8 cellular contexts compared by ENCODE assay signal in the genomic region with DNA sequence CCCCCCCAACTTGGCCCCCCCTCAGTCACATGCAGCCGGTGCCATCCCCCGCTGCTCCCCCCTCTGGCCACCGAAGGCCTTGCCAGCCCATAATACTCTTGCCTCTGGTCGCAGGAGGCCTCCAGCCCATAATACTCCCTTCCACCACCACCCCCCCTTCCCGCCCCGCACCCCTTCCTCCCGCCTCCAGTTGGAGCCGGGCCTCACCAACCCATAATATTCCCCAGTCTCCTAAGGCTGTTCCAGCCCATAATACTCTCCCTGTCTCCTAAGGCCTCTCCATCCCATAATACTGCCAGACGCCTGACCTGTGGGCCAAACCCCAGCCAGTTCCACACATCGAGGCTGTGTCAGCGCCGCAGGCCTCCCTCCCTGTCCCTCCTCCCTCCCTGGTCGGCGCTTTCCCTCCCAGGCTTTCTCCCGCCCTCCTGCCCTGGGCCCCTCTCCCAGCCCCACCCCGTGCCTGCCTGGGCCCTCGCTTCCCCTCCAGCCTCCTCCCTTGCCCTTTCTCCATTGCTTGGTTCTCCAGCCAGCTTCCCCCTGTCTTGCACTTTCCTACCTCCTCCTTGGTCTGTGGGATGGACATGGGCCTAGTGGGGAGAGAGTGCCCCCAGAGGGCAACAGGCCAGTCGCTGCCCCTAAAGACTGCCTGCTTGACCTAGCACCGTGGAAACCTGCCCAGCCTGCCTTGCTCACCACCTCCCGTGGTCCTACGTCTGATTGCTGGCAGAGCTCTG. TPM values are rescaled to one million over a fixed set of nuclear protein-coding genes. Genes with fewer than 3 reads are reported as not detected.
DNase-seq lines count a peak whose midpoint lies in the region; ATAC-seq and TF ChIP-seq lines count a peak whose summit lies in the region.

No MANE protein-coding gene starts in this region.

- DNase-seq in EH (ENCODE audit: low read depth) (peak; percentile 97), KG1 (lab: John Stamatoyannopoulos, UW) (peak; percentile 71), OCI-M2 (lab: John Stamatoyannopoulos, UW; ENCODE audit: unreplicated experiment) (peak; percentile 83), amniotic epithelial cell (ENCODE audit: low read depth) (peak; percentile 100), glutamatergic neuron (peak; percentile 84)
- no peak for DNase-seq in effector CD4-positive, alpha-beta T cell

- H3K27me3 ChIP-seq in neuron (ENCODE audit: insufficient read depth, low read length) = no peaks in the 10 kb centered on the region

- H3K27ac Mint-ChIP-seq in glutamatergic neuron (ENCODE audit: unreplicated experiment) = peak overlapping the region; percentile 59

- H3K4me3 Mint-ChIP-seq in glutamatergic neuron (ENCODE audit: unreplicated experiment) = peak overlapping the region; percentile 36

- no peaks in the 10 kb centered on the region for H3K36me3 ChIP-seq in neuron (ENCODE audit: insufficient read depth, low read length)

- no peak overlapping the region for H2AFZ ChIP-seq in neuron (ENCODE audit: low read depth, low read length)

- peaks cover 28% of the 10 kb centered on the region for H3K4me1 Mint-ChIP-seq in glutamatergic neuron (ENCODE audit: low read depth, unreplicated experiment)

- ATAC-seq in HG02970 (IDR thresholded peaks at IDR 0.05; ENCODE audit: low FRiP score, unreplicated experiment) = no peak

- H3K4me1 ChIP-seq in neuron (ENCODE audit: insufficient read depth, low read length) = peaks cover 33% of the 10 kb centered on the region

- no peak for TF ChIP-seq CTCF in glutamatergic neuron (IDR thresholded peaks at IDR 0.05; ENCODE audit: partially characterized antibody, unreplicated experiment)

- peaks cover 15% of the 10 kb centered on the region for H3K9me3 Mint-ChIP-seq in glutamatergic neuron (ENCODE audit: unreplicated experiment)

- peaks cover 14% of the 10 kb centered on the region for H3K27me3 Mint-ChIP-seq in glutamatergic neuron (ENCODE audit: unreplicated experiment)

- peaks cover 5% of the 10 kb centered on the region for H3K36me3 Mint-ChIP-seq in glutamatergic neuron (ENCODE audit: unreplicated experiment)

- peak overlapping the region; percentile 14 for H3K4me3 ChIP-seq in neuron (ENCODE audit: low read length)

- no peaks in the 10 kb centered on the region for H3K9me3 ChIP-seq in neuron (ENCODE audit: low read length)

RNA-seq across cellular contexts. Expression of gene CHD4, which starts 6.8 kb away (rescaled TPM):
- 957 TPM for total RNA-seq in glutamatergic neuron (ENCODE audit: unreplicated experiment)

RNA-seq across cellular contexts. Expression of gene LPAR5, which starts 21.8 kb away (rescaled TPM):
- not detected for total RNA-seq in glutamatergic neuron (ENCODE audit: unreplicated experiment)

RNA-seq across cellular contexts. Expression of gene ACRBP, which starts 33.3 kb away (rescaled TPM):
- total RNA-seq in glutamatergic neuron (ENCODE audit: unreplicated experiment) = 2.5 TPM

RNA-seq across cellular contexts. Expression of gene NOP2, which starts 45.9 kb away (rescaled TPM):
- 53.5 TPM for total RNA-seq in glutamatergic neuron (ENCODE audit: unreplicated experiment)

RNA-seq across cellular contexts. Expression of gene ING4, which starts 49.0 kb away (rescaled TPM):
- total RNA-seq in glutamatergic neuron (ENCODE audit: unreplicated experiment) = 76.9 TPM
